17 cellular contexts compared by ENCODE assay signal in the genomic region with DNA sequence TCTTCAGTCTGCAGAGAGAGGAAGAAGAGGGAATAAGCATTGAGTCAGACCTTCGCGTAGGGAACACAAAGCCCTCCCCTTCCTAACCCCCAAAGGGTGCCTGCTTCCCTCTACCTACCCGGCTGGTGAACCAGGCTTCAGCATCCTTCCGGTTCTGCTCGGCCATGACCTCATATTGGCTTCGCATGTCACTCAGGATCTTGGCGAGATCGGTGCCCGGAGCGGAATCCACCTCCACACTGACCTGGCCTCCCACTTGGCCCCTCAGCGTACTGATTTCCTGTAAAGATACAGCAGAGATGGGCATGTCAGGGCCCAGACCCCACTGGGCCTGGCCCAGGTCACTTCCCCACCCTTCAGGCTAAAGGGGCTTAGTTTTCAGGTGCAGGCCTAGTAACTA. TPM values are rescaled to one million over a fixed set of nuclear protein-coding genes. Genes with fewer than 3 reads are reported as not detected.
DNase-seq lines count a peak whose midpoint lies in the region; ATAC-seq and TF ChIP-seq lines count a peak whose summit lies in the region.
"Had no signal": no experiment of that assay in that cellular context is flagged by ENCODE, and none has a peak within 500 bp of the region (broad histone marks: within the 10 kb centered on the region; RNA-seq: fewer than 3 reads in every experiment).

No MANE protein-coding gene starts in this region.

- no peaks in the 10 kb centered on the region for H3K9me2 ChIP-seq in PC-3 (replicated peaks; ENCODE audit: low read length)

- no peak overlapping the region for H3K9ac ChIP-seq in PC-3 (ENCODE audit: low read length)
- peak overlapping the region; percentile 20 to 25 for H3K9ac ChIP-seq in duodenal mucosa (ENCODE audit: low read depth in 1 of 2, low read length in 2 of 2)
- peak overlapping the region; percentile 40 for H3K9ac ChIP-seq in mucosa of stomach (ENCODE audit: low read length)

- H3F3A ChIP-seq in PC-3 (ENCODE audit: low read length, unreplicated experiment) = peaks cover 18% of the 10 kb centered on the region

- H3K4me1 Mint-ChIP-seq in Caco-2 (ENCODE audit: low read depth, unreplicated experiment) = peaks cover 59% of the 10 kb centered on the region
- H3K4me1 Mint-ChIP-seq in stimulated activated naive CD8-positive, alpha-beta T cell treated with anti-CD3 and anti-CD28 coated beads, Interleukin-15, amount 100 ng/mL, for 72 hours = peaks cover 24% of the 10 kb centered on the region
- peaks cover 0 to 3% of the 10 kb centered on the region in 2 donors for H3K4me1 Mint-ChIP-seq in natural killer cell treated with Interleukin-12 subunit alpha and Interleukin-12 subunit beta and Interleukin-15 and Interleukin-18, amount 100 ng/mL, for 72 hours (ENCODE audit: low read depth in 2 of 2)

- no peaks in the 10 kb centered on the region for H3K9me3 Mint-ChIP-seq in Caco-2 (ENCODE audit: unreplicated experiment)
- H3K9me3 Mint-ChIP-seq in stimulated activated naive CD8-positive, alpha-beta T cell treated with anti-CD3 and anti-CD28 coated beads, Interleukin-15, amount 100 ng/mL, for 72 hours = no peaks in the 10 kb centered on the region
- no peaks in the 10 kb centered on the region for H3K9me3 Mint-ChIP-seq in natural killer cell treated with Interleukin-12 subunit alpha and Interleukin-12 subunit beta and Interleukin-15 and Interleukin-18, amount 100 ng/mL, for 72 hours
- H3K9me3 Mint-ChIP-seq: CD4-positive, alpha-beta memory T cell had no signal

- ATAC-seq in PC-3 = no peak
- no peak for ATAC-seq in stimulated activated naive CD8-positive, alpha-beta T cell treated with anti-CD3 and anti-CD28 coated beads, Interleukin-15, amount 100 ng/mL, for 72 hours
- ATAC-seq in natural killer cell treated with Interleukin-12 subunit alpha and Interleukin-12 subunit beta and Interleukin-15 and Interleukin-18, amount 100 ng/mL, for 72 hours = no peak

- no peak for TF ChIP-seq CTCF in Caco-2 (IDR thresholded peaks at IDR 0.05; ENCODE audit: insufficient read depth in 1 of 2, low read depth in 1 of 2, low read length in 1 of 2, severe bottlenecking in 1 of 2, unreplicated experiment in 1 of 2)
- no peak for TF ChIP-seq CTCF in PC-3 (conservative IDR thresholded peaks at IDR 0.05; ENCODE audit: low read depth, low read length)

- H3K27ac ChIP-seq in PC-3 (ENCODE audit: low read length) = peak overlapping the region; percentile 97
- H3K27ac ChIP-seq in duodenal mucosa (ENCODE audit: low read depth, low read length) = no peak overlapping the region

- no peaks in the 10 kb centered on the region for H3K27me3 Mint-ChIP-seq in Caco-2 (ENCODE audit: insufficient read depth, unreplicated experiment)
- peaks cover 36% of the 10 kb centered on the region for H3K27me3 Mint-ChIP-seq in stimulated activated naive CD8-positive, alpha-beta T cell treated with anti-CD3 and anti-CD28 coated beads, Interleukin-15, amount 100 ng/mL, for 72 hours
- peaks cover 10 to 17% of the 10 kb centered on the region in 2 donors for H3K27me3 Mint-ChIP-seq in natural killer cell treated with Interleukin-12 subunit alpha and Interleukin-12 subunit beta and Interleukin-15 and Interleukin-18, amount 100 ng/mL, for 72 hours

- H3K4me2 ChIP-seq in PC-3 (ENCODE audit: low read length) = peak overlapping the region; percentile 94

- H3K36me3 Mint-ChIP-seq in Caco-2 (ENCODE audit: insufficient read depth, unreplicated experiment) = peaks cover 99% of the 10 kb centered on the region
- H3K36me3 Mint-ChIP-seq in natural killer cell treated with Interleukin-12 subunit alpha and Interleukin-12 subunit beta and Interleukin-15 and Interleukin-18, amount 100 ng/mL, for 72 hours = no peaks in the 10 kb centered on the region
- H3K36me3 Mint-ChIP-seq: CD4-positive, alpha-beta memory T cell had no signal

- BruUV-seq in Caco-2 (replicated peaks; lab: Mats Ljungman, UMichigan) (no TSS peak), PC-3 (replicated peaks; lab: Mats Ljungman, UMichigan) (no TSS peak)

- no peak overlapping the region for H2AFZ ChIP-seq in PC-3 (ENCODE audit: low read length)

- DNase-seq in Caco-2 (no peak), PC-3 (no peak), T-helper 9 cell (no peak), NCI-H2081 treated with DMSO at 0.1 percent for 48 hours (lab: John Stamatoyannopoulos, UW) (no peak)
- no peak for DNase-seq in stimulated activated naive CD8-positive, alpha-beta T cell treated with anti-CD3 and anti-CD28 coated beads, Interleukin-15, amount 100 ng/mL, for 72 hours
- no peak for DNase-seq in natural killer cell treated with Interleukin-12 subunit alpha and Interleukin-12 subunit beta and Interleukin-15 and Interleukin-18, amount 100 ng/mL, for 72 hours (ENCODE audit: low spot score)
- DNase-seq: ACHN; CD4-positive, alpha-beta memory T cell; GOT3; NCI-H1417 treated with DMSO at 0.1 percent for 48 hours; NCI-H2029 treated with DMSO at 0.1 percent for 48 hours; RPMI8226 had no signal

- H3K4me3 ChIP-seq in Caco-2 (ENCODE audit: low read depth, low read length) (no peak overlapping the region), PC-3 (ENCODE audit: low read length) (peak overlapping the region; percentile 13; the same call in 1 of the 2 replicates), duodenal mucosa (ENCODE audit: low read depth in 1 of 2, low read length in 2 of 2) (peak overlapping the region in 1 of 2 donors; percentile 4), mucosa of stomach (ENCODE audit: low read length) (peak overlapping the region; percentile 23)

- CTCF ChIA-PET in Caco-2 (lab: Charles Lee) (interaction anchor here (0.6 kb wide), 2 partner anchors 124 to 1984 kb away, joined by 3 to 4 read pairs; no protein-coding TSS in a partner anchor), PC-3 (lab: Charles Lee) (interaction anchor here (0.6 kb wide), 1 partner anchor 107 kb away, joined by 3 read pairs; no protein-coding TSS in a partner anchor)

- H3K9me3 ChIP-seq in Caco-2 (0 out of 2 replicates have a peak, but pooled peaks cover 2% of the 10 kb centered on the region), PC-3 (ENCODE audit: low read length) (no peaks in the 10 kb centered on the region), duodenal mucosa (ENCODE audit: control insufficient read depth in 1 of 2, low read length in 2 of 2) (no peaks in the 10 kb centered on the region), mucosa of stomach (ENCODE audit: control insufficient read depth, low read length) (no peaks in the 10 kb centered on the region)
- H3K9me3 ChIP-seq: MG63 had no signal

- POLR2A ChIA-PET in Caco-2 (lab: Charles Lee) (no interaction called here), PC-3 (lab: Charles Lee; ENCODE audit: unreplicated experiment) (no interaction called here)

- H3K27me3 ChIP-seq in Caco-2 (replicated peaks; ENCODE audit: control insufficient read depth, insufficient read depth, low read length) = no peaks in the 10 kb centered on the region
- no peaks in the 10 kb centered on the region for H3K27me3 ChIP-seq in PC-3 (ENCODE audit: low read length)
- peaks cover 2 to 13% of the 10 kb centered on the region in 2 donors for H3K27me3 ChIP-seq in duodenal mucosa (ENCODE audit: control insufficient read depth in 1 of 2, insufficient read depth in 2 of 2, low read length in 2 of 2)
- H3K27me3 ChIP-seq in mucosa of stomach (ENCODE audit: control insufficient read depth, insufficient read depth, low read length) = peaks cover 21% of the 10 kb centered on the region
- H3K27me3 ChIP-seq: MG63 had no signal

- H3K4me3 Mint-ChIP-seq in Caco-2 (ENCODE audit: unreplicated experiment) = peak overlapping the region; percentile 99
- H3K4me3 Mint-ChIP-seq in stimulated activated naive CD8-positive, alpha-beta T cell treated with anti-CD3 and anti-CD28 coated beads, Interleukin-15, amount 100 ng/mL, for 72 hours = no peak overlapping the region
- no peak overlapping the region for H3K4me3 Mint-ChIP-seq in natural killer cell treated with Interleukin-12 subunit alpha and Interleukin-12 subunit beta and Interleukin-15 and Interleukin-18, amount 100 ng/mL, for 72 hours
- H3K4me3 Mint-ChIP-seq: CD4-positive, alpha-beta memory T cell had no signal

- H3K4me1 ChIP-seq in Caco-2 = peaks cover 72% of the 10 kb centered on the region
- H3K4me1 ChIP-seq in PC-3 (ENCODE audit: insufficient read depth, low read length) = peaks cover 66% of the 10 kb centered on the region
- H3K4me1 ChIP-seq in duodenal mucosa (ENCODE audit: control insufficient read depth in 1 of 2, insufficient read depth in 2 of 2, low read length in 2 of 2) = peaks cover 55 to 69% of the 10 kb centered on the region in 2 donors
- peaks cover 76% of the 10 kb centered on the region for H3K4me1 ChIP-seq in mucosa of stomach (ENCODE audit: control insufficient read depth, insufficient read depth, low read length)

- H3K27ac Mint-ChIP-seq in Caco-2 (ENCODE audit: unreplicated experiment) = peak overlapping the region; percentile 73
- H3K27ac Mint-ChIP-seq in stimulated activated naive CD8-positive, alpha-beta T cell treated with anti-CD3 and anti-CD28 coated beads, Interleukin-15, amount 100 ng/mL, for 72 hours = no peak overlapping the region
- H3K27ac Mint-ChIP-seq in natural killer cell treated with Interleukin-12 subunit alpha and Interleukin-12 subunit beta and Interleukin-15 and Interleukin-18, amount 100 ng/mL, for 72 hours = no peak overlapping the region

- peaks cover 17% of the 10 kb centered on the region for H4K20me1 ChIP-seq in PC-3 (ENCODE audit: low read length)

- H3K79me2 ChIP-seq in PC-3 (ENCODE audit: low read length) = peaks cover 44% of the 10 kb centered on the region

- H3K36me3 ChIP-seq in Caco-2 (ENCODE audit: control insufficient read depth, insufficient read depth, low read length) (peaks cover 18% of the 10 kb centered on the region), PC-3 (ENCODE audit: low read depth, low read length) (peaks cover 27% of the 10 kb centered on the region), duodenal mucosa (ENCODE audit: control insufficient read depth in 1 of 2, insufficient read depth in 2 of 2, low read length in 2 of 2) (peaks cover 4 to 17% of the 10 kb centered on the region in 2 donors), mucosa of stomach (ENCODE audit: control insufficient read depth, insufficient read depth, low read length) (peaks cover 28% of the 10 kb centered on the region)
- H3K36me3 ChIP-seq: MG63 had no signal

- intact Hi-C loops in Caco-2 (cut with micrococcal nuclease; ENCODE audit: unreplicated experiment) = loop anchor here (5.0 to 10.0 kb wide), 2 partner anchors 109 to 617 kb away; no protein-coding TSS in a partner anchor
- intact Hi-C loops in PC-3 (cut with micrococcal nuclease) = loop anchor here (10.0 kb wide), 1 partner anchor 119 kb away; no protein-coding TSS in a partner anchor

RNA-seq across cellular contexts. Expression of gene KRT19, which starts 3.8 kb away (rescaled TPM):
- total RNA-seq in Caco-2 (2022) (975 and 1,121 TPM in 2 replicates), PC-3 (2014; rRNA removed) (2,299 and 2,451 TPM in 2 replicates)
- total RNA-seq in natural killer cell treated with Interleukin-12 subunit alpha and Interleukin-12 subunit beta and Interleukin-15 and Interleukin-18, amount 100 ng/mL, for 72 hours = not detected
- total RNA-seq: CD4-positive, alpha-beta memory T cell; SK-MEL-5 had no signal

RNA-seq across cellular contexts. Expression of gene KRT15, which starts 5.6 kb away (rescaled TPM):
- total RNA-seq in Caco-2 (2022) (5.3 and 10.5 TPM in 2 replicates), PC-3 (2014; rRNA removed) (121 and 144 TPM in 2 replicates)
- total RNA-seq in natural killer cell treated with Interleukin-12 subunit alpha and Interleukin-12 subunit beta and Interleukin-15 and Interleukin-18, amount 100 ng/mL, for 72 hours = not detected
- total RNA-seq: CD4-positive, alpha-beta memory T cell had no signal

RNA-seq across cellular contexts. Expression of gene KRT13, which starts 18.8 kb away (rescaled TPM):
- total RNA-seq in Caco-2 (2022) (0.35 TPM in 1 of 2 replicates, not detected in the other), PC-3 (2014; rRNA removed) (1.4 TPM in 2 replicates)
- total RNA-seq in natural killer cell treated with Interleukin-12 subunit alpha and Interleukin-12 subunit beta and Interleukin-15 and Interleukin-18, amount 100 ng/mL, for 72 hours = not detected
- total RNA-seq: CD4-positive, alpha-beta memory T cell; Daoy; SK-MEL-5 had no signal

RNA-seq across cellular contexts. Expression of gene KRT36, which starts 34.6 kb away (rescaled TPM):
- not detected in 2 replicates for total RNA-seq in Caco-2 (2022)
- total RNA-seq in PC-3 (2014; rRNA removed) = not detected in 2 replicates
- total RNA-seq in natural killer cell treated with Interleukin-12 subunit alpha and Interleukin-12 subunit beta and Interleukin-15 and Interleukin-18, amount 100 ng/mL, for 72 hours = not detected
- total RNA-seq: CD4-positive, alpha-beta memory T cell; Daoy; SK-MEL-5 had no signal

RNA-seq across cellular contexts. Expression of gene KRT35, which starts 43.3 kb away (rescaled TPM):
- total RNA-seq in Caco-2 (2022) (not detected in 2 replicates), PC-3 (2014; rRNA removed) (not detected in 2 replicates)
- total RNA-seq in natural killer cell treated with Interleukin-12 subunit alpha and Interleukin-12 subunit beta and Interleukin-15 and Interleukin-18, amount 100 ng/mL, for 72 hours = not detected
- total RNA-seq: CD4-positive, alpha-beta memory T cell; Daoy; SK-MEL-5 had no signal

Comparison
In these comparisons a context has a peak if more than half of its experiments do, and no peak if none do; other contexts are left out.
1. RNA of gene KRT19, which starts 3.8 kb away (total RNA-seq): 2,299 to 2,451 TPM in PC-3 and 975 to 1,121 TPM in Caco-2; not detected in natural killer cell treated with Interleukin-12 subunit alpha and Interleukin-12 subunit beta and Interleukin-15 and Interleukin-18, amount 100 ng/mL, for 72 hours; every median in the first group is over 100 times any median in the second.
2. RNA of gene KRT15, which starts 5.6 kb away (total RNA-seq): 121 to 144 TPM in PC-3; 5.3 to 10.5 TPM in Caco-2 and not detected in natural killer cell treated with Interleukin-12 subunit alpha and Interleukin-12 subunit beta and Interleukin-15 and Interleukin-18, amount 100 ng/mL, for 72 hours; every median in the first group is over 10 times any median in the second.